ENCODE assay signal across 21 cellular contexts in genomic region chr20:50820515-50821256, GRCh38. TPM values are rescaled to one million over a fixed set of nuclear protein-coding genes. Genes with fewer than 3 reads are reported as not detected.
DNase-seq lines count a peak whose midpoint lies in the region; ATAC-seq and TF ChIP-seq lines count a peak whose summit lies in the region.
"Had no signal": no experiment of that assay in that cellular context is flagged by ENCODE, and none has a peak within 500 bp of the region (broad histone marks: within the 10 kb centered on the region; RNA-seq: fewer than 3 reads in every experiment).

No MANE protein-coding gene starts in this region.

- H3K27ac Mint-ChIP-seq in stimulated activated naive CD8-positive, alpha-beta T cell treated with anti-CD3 and anti-CD28 coated beads, Interleukin-15, Interleukin-2, amounts not matched to agents 100 ng/mL and 50 ng/mL, for 24 hours, result peak overlapping the region; percentile 5
- H3K27ac Mint-ChIP-seq in stimulated activated naive CD8-positive, alpha-beta T cell treated with anti-CD3 and anti-CD28 coated beads, Interleukin-15, amount 100 ng/mL, for 72 hours, result no peak overlapping the region
- H3K27ac Mint-ChIP-seq in activated B cell treated with CpG ODN at 0.5 μM for 24 hours (peak overlapping the region; percentile 98), endothelial cell (ENCODE audit: unreplicated experiment) (no peak overlapping the region), type B pancreatic cell (peak overlapping the region; percentile 50)
- no peak overlapping the region for H3K27ac Mint-ChIP-seq in CD4-positive, alpha-beta T cell

- no peak for ATAC-seq in stimulated activated naive CD8-positive, alpha-beta T cell treated with anti-CD3 and anti-CD28 coated beads, Interleukin-15, amount 100 ng/mL, for 72 hours
- no peak for ATAC-seq in activated B cell treated with CpG ODN at 0.5 μM for 24 hours (ENCODE audit: low read depth)
- ATAC-seq in CD4-positive, alpha-beta T cell (ENCODE audit: poor library complexity), result no peak
- no peak for ATAC-seq in left ventricle myocardium superior

- no peaks in the 10 kb centered on the region for H3K9me3 Mint-ChIP-seq in stimulated activated naive CD8-positive, alpha-beta T cell treated with anti-CD3 and anti-CD28 coated beads, Interleukin-15, Interleukin-2, amounts not matched to agents 100 ng/mL and 50 ng/mL, for 24 hours
- peaks cover 0 to 4% of the 10 kb centered on the region in 2 donors for H3K9me3 Mint-ChIP-seq in stimulated activated naive CD8-positive, alpha-beta T cell treated with anti-CD3 and anti-CD28 coated beads, Interleukin-15, amount 100 ng/mL, for 72 hours
- H3K9me3 Mint-ChIP-seq in activated B cell treated with CpG ODN at 0.5 μM for 24 hours, result no peaks in the 10 kb centered on the region
- H3K9me3 Mint-ChIP-seq in endothelial cell (ENCODE audit: unreplicated experiment), result no peaks in the 10 kb centered on the region
- H3K9me3 Mint-ChIP-seq in type B pancreatic cell, result peaks cover 4% of the 10 kb centered on the region
- H3K9me3 Mint-ChIP-seq in CD4-positive, alpha-beta T cell, result no peaks in the 10 kb centered on the region

- intact Hi-C loops in activated B cell treated with CpG ODN at 0.5 μM for 24 hours (cut with micrococcal nuclease), result loop anchor here (1.0 kb wide), 1 partner anchor 17 kb away; no protein-coding TSS in a partner anchor
- intact Hi-C loops in CD4-positive, alpha-beta T cell (cut with DNase I, micrococcal nuclease), result no loop called here
- intact Hi-C loops in left ventricle myocardium superior (cut with micrococcal nuclease), result no loop called here

- TF ChIP-seq CTCF in activated B cell treated with CpG ODN at 0.5 μM for 24 hours (IDR thresholded peaks at IDR 0.05) (no peak), endothelial cell (IDR thresholded peaks at IDR 0.05; ENCODE audit: unreplicated experiment) (no peak), type B pancreatic cell (conservative IDR thresholded peaks at IDR 0.05) (no peak)
- TF ChIP-seq CTCF in CD4-positive, alpha-beta T cell (IDR thresholded peaks at IDR 0.05), result no peak

- H3K27me3 Mint-ChIP-seq in stimulated activated naive CD8-positive, alpha-beta T cell treated with anti-CD3 and anti-CD28 coated beads, Interleukin-15, Interleukin-2, amounts not matched to agents 100 ng/mL and 50 ng/mL, for 24 hours, result no peaks in the 10 kb centered on the region
- H3K27me3 Mint-ChIP-seq in stimulated activated naive CD8-positive, alpha-beta T cell treated with anti-CD3 and anti-CD28 coated beads, Interleukin-15, amount 100 ng/mL, for 72 hours, result no peaks in the 10 kb centered on the region
- H3K27me3 Mint-ChIP-seq in activated B cell treated with CpG ODN at 0.5 μM for 24 hours (no peaks in the 10 kb centered on the region), endothelial cell (ENCODE audit: unreplicated experiment) (peaks cover 4% of the 10 kb centered on the region), type B pancreatic cell (no peaks in the 10 kb centered on the region)
- H3K27me3 Mint-ChIP-seq in CD4-positive, alpha-beta T cell, result no peaks in the 10 kb centered on the region

- H3K27me3 ChIP-seq in CD4-positive, alpha-beta T cell (ENCODE audit: control insufficient read depth, insufficient read depth, low read length), result no peaks in the 10 kb centered on the region
- H3K27me3 ChIP-seq: hepatocyte, pancreas, sigmoid colon, thyroid gland had no signal

- POLR2A ChIA-PET in activated B cell treated with CpG ODN at 0.5 μM for 24 hours (lab: Charles Lee), result interaction anchor here (0.8 to 15.0 kb wide), 8 partner anchors 10 to 110 kb away, joined by 3 to 233 read pairs (median 8); partner anchors contain the start of genes ADNP and BCAS4
- POLR2A ChIA-PET in CD4-positive, alpha-beta T cell (lab: Charles Lee), result interaction anchor here (1.1 kb wide), 1 partner anchor 109 kb away, joined by 4 read pairs; no protein-coding TSS in a partner anchor

- H3K27ac ChIP-seq in CD4-positive, alpha-beta T cell (ENCODE audit: low read depth, low read length), result no peak overlapping the region
- H3K27ac ChIP-seq: C4-2B, hepatocyte, pancreas, sigmoid colon, thyroid gland had no signal

- no peak overlapping the region for H3K4me3 Mint-ChIP-seq in stimulated activated naive CD8-positive, alpha-beta T cell treated with anti-CD3 and anti-CD28 coated beads, Interleukin-15, Interleukin-2, amounts not matched to agents 100 ng/mL and 50 ng/mL, for 24 hours
- no peak overlapping the region for H3K4me3 Mint-ChIP-seq in stimulated activated naive CD8-positive, alpha-beta T cell treated with anti-CD3 and anti-CD28 coated beads, Interleukin-15, amount 100 ng/mL, for 72 hours
- peak overlapping the region; percentile 60 for H3K4me3 Mint-ChIP-seq in activated B cell treated with CpG ODN at 0.5 μM for 24 hours
- H3K4me3 Mint-ChIP-seq in endothelial cell (ENCODE audit: unreplicated experiment), result peak overlapping the region; percentile 9
- H3K4me3 Mint-ChIP-seq in type B pancreatic cell, result no peak overlapping the region
- no peak overlapping the region for H3K4me3 Mint-ChIP-seq in CD4-positive, alpha-beta T cell

- CTCF ChIA-PET in activated B cell treated with CpG ODN at 0.5 μM for 24 hours (lab: Charles Lee), result interaction anchor here (0.7 to 10.9 kb wide), 5 partner anchors 24 to 111 kb away, joined by 3 to 145 read pairs (median 8); partner anchors contain the start of genes ADNP and BCAS4
- CTCF ChIA-PET in CD4-positive, alpha-beta T cell (lab: Charles Lee), result no interaction called here

- H3K36me3 Mint-ChIP-seq in stimulated activated naive CD8-positive, alpha-beta T cell treated with anti-CD3 and anti-CD28 coated beads, Interleukin-15, Interleukin-2, amounts not matched to agents 100 ng/mL and 50 ng/mL, for 24 hours (ENCODE audit: low read depth), result peaks cover 18% of the 10 kb centered on the region
- H3K36me3 Mint-ChIP-seq in activated B cell treated with CpG ODN at 0.5 μM for 24 hours (ENCODE audit: low read depth), result peaks cover 25% of the 10 kb centered on the region
- peaks cover 5% of the 10 kb centered on the region for H3K36me3 Mint-ChIP-seq in endothelial cell (ENCODE audit: low read depth, unreplicated experiment)
- peaks cover 3% of the 10 kb centered on the region for H3K36me3 Mint-ChIP-seq in type B pancreatic cell
- peaks cover 51% of the 10 kb centered on the region for H3K36me3 Mint-ChIP-seq in CD4-positive, alpha-beta T cell (ENCODE audit: low read depth)

- H3K9me3 ChIP-seq in CD4-positive, alpha-beta T cell (ENCODE audit: control insufficient read depth, low read length), result no peaks in the 10 kb centered on the region
- H3K9me3 ChIP-seq: HAP-1, pancreas, sigmoid colon, thyroid gland had no signal

- DNase-seq in stimulated activated naive CD8-positive, alpha-beta T cell treated with anti-CD3 and anti-CD28 coated beads, Interleukin-15, amount 100 ng/mL, for 72 hours, result no peak
- DNase-seq in activated B cell treated with CpG ODN at 0.5 μM for 24 hours (no peak), endothelial cell (ENCODE audit: low spot score) (no peak), type B pancreatic cell (ENCODE audit: extremely low spot score, unreplicated experiment) (no peak), mucosa of gallbladder (ENCODE audit: low spot score) (no peak), left ventricle myocardium superior (no peak)
- no peak for DNase-seq in CD4-positive, alpha-beta T cell
- DNase-seq: activated CD4-positive, alpha-beta T cell treated with anti-CD3 and anti-CD28 coated beads, Interleukin-2, amount 50 U/mL, for 1 hour; central memory CD4-positive, alpha-beta T cell; DMS53; foreskin melanocyte; NCI-H774; pancreas; SHP77; sigmoid colon; T-helper 1 cell; thyroid gland had no signal

- H3K4me1 Mint-ChIP-seq in stimulated activated naive CD8-positive, alpha-beta T cell treated with anti-CD3 and anti-CD28 coated beads, Interleukin-15, Interleukin-2, amounts not matched to agents 100 ng/mL and 50 ng/mL, for 24 hours (ENCODE audit: low read depth), result peaks cover 63% of the 10 kb centered on the region
- peaks cover 59% of the 10 kb centered on the region for H3K4me1 Mint-ChIP-seq in stimulated activated naive CD8-positive, alpha-beta T cell treated with anti-CD3 and anti-CD28 coated beads, Interleukin-15, amount 100 ng/mL, for 72 hours
- H3K4me1 Mint-ChIP-seq in activated B cell treated with CpG ODN at 0.5 μM for 24 hours (peaks cover 83% of the 10 kb centered on the region), endothelial cell (ENCODE audit: unreplicated experiment) (peaks cover 23% of the 10 kb centered on the region), type B pancreatic cell (ENCODE audit: unreplicated experiment) (peaks cover 20% of the 10 kb centered on the region)
- peaks cover 26% of the 10 kb centered on the region for H3K4me1 Mint-ChIP-seq in CD4-positive, alpha-beta T cell (ENCODE audit: low read depth)

RNA-seq across cellular contexts. Expression of gene BCAS4, which starts 25.8 kb away (rescaled TPM):
- total RNA-seq in activated B cell treated with CpG ODN at 0.5 μM for 24 hours (43.2 and 46.7 TPM in 2 replicates), endothelial cell (ENCODE audit: unreplicated experiment) (7.6 TPM), type B pancreatic cell (ENCODE audit: low replicate concordance) (6.3 and 9.3 TPM in 2 replicates), mucosa of gallbladder (8.2 TPM), left ventricle myocardium superior (3.2 TPM)
- 10 to 100 TPM; 19.0 to 20.9 TPM for total RNA-seq in CD4-positive, alpha-beta T cell

Comparison
In these comparisons a context has a peak if more than half of its experiments do, and no peak if none do; other contexts are left out.
1. H3K27ac Mint-ChIP-seq: peak in stimulated activated naive CD8-positive, alpha-beta T cell treated with anti-CD3 and anti-CD28 coated beads, Interleukin-15, Interleukin-2, amounts not matched to agents 100 ng/mL and 50 ng/mL, for 24 hours (single experiment), activated B cell treated with CpG ODN at 0.5 μM for 24 hours (single experiment) and type B pancreatic cell (single experiment); none in stimulated activated naive CD8-positive, alpha-beta T cell treated with anti-CD3 and anti-CD28 coated beads, Interleukin-15, amount 100 ng/mL, for 72 hours (0 of 2), endothelial cell (single experiment) and CD4-positive, alpha-beta T cell (single experiment).
2. H3K4me3 Mint-ChIP-seq: peak in activated B cell treated with CpG ODN at 0.5 μM for 24 hours (single experiment) and endothelial cell (single experiment); none in stimulated activated naive CD8-positive, alpha-beta T cell treated with anti-CD3 and anti-CD28 coated beads, Interleukin-15, Interleukin-2, amounts not matched to agents 100 ng/mL and 50 ng/mL, for 24 hours (single experiment), stimulated activated naive CD8-positive, alpha-beta T cell treated with anti-CD3 and anti-CD28 coated beads, Interleukin-15, amount 100 ng/mL, for 72 hours (0 of 2), type B pancreatic cell (single experiment) and CD4-positive, alpha-beta T cell (single experiment).